ENCODE assay signal across 1 cellular context in genomic region chr9:133360400-133361393, GRCh38.
A peak's percentile ranks its signal among the peaks of the same experiment; 100 is the strongest.
TF ChIP-seq lines count a peak whose summit lies in the region.

No MANE protein-coding gene starts in this region.

TF ChIP-seq in HEK293, 187 proteins besides CTCF, POLR2A, EP300 and RAD21:
- no peak for TF ChIP-seq ZNF701 (tag by site-specific recombination; IDR thresholded peaks at IDR 0.05)
- 0 out of 2 replicates have a peak, but pooled peaks have one; percentile 37 for TF ChIP-seq ZFHX2 (tag by site-specific recombination; conservative IDR thresholded peaks at IDR 0.05)
- no peak for TF ChIP-seq ZNF211 (tag by site-specific recombination; IDR thresholded peaks at IDR 0.05; ENCODE audit: low read depth)
- no peak for TF ChIP-seq ZNF362 (tag by site-specific recombination; IDR thresholded peaks at IDR 0.05)
